8 cellular contexts compared by ENCODE assay signal in the genomic region with DNA sequence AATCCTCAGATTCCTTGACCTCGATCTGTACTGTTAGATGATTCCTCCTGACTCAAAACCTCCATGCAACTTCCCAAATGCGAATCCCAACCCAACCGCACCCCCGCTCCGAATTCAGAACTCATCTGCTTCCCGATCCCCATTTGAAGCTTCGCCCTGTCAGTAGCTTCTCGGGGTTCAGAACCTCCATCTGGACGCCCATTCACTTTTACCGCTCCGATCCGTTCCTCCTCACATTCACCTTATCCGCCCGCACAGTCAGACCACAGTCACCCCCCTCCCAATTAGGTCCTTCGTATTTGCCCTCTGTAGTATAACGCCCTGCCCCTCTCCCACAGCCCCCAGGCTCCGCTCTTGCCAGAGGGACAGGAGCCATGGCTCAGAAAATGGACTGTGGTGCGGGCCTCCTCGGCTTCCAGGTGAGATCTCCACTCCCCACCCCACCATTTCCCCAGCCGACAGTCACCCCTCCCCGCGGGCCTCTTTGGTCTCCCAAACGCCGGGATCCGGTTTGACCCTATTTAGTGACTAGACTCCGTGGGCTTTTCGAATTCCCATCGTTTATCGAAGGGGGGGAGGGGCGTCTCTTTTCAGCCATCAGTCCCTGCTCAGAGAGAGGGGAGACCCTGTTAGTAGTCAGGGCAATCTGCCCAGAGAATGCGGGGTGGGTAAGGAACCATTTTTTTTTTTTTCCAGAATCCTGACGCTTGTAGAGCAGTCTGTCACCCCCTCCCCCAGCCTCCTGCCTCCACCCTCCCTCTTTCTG. TPM values are rescaled to one million over a fixed set of nuclear protein-coding genes. Genes with fewer than 3 reads are reported as not detected.
DNase-seq lines count a peak whose midpoint lies in the region; ATAC-seq and TF ChIP-seq lines count a peak whose summit lies in the region.

No MANE protein-coding gene starts in this region.

- peaks cover 4% of the 10 kb centered on the region for H3K27me3 Mint-ChIP-seq in activated T-cell treated with anti-CD3 and anti-CD28 coated beads, Interleukin-2, amount 50 U/mL, for 72 hours (ENCODE audit: low read depth)
- H3K27me3 Mint-ChIP-seq in osteocyte (ENCODE audit: unreplicated experiment), result no peaks in the 10 kb centered on the region

- TF ChIP-seq CTCF in osteocyte (IDR thresholded peaks at IDR 0.05) (no peak), GM13976 (IDR thresholded peaks at IDR 0.05; ENCODE audit: borderline replicate concordance, control extremely low read depth, extremely low read depth, insufficient read depth, missing control alignments) (no peak)

- H3K9me3 Mint-ChIP-seq in activated T-cell treated with anti-CD3 and anti-CD28 coated beads, Interleukin-2, amount 50 U/mL, for 72 hours, result no peaks in the 10 kb centered on the region
- H3K9me3 Mint-ChIP-seq in osteocyte (ENCODE audit: unreplicated experiment), result no peaks in the 10 kb centered on the region

- peaks cover 2 to 4% of the 10 kb centered on the region in 2 donors for H3K36me3 Mint-ChIP-seq in activated T-cell treated with anti-CD3 and anti-CD28 coated beads, Interleukin-2, amount 50 U/mL, for 72 hours (ENCODE audit: insufficient read depth in 2 of 2)
- H3K36me3 Mint-ChIP-seq in osteocyte (ENCODE audit: unreplicated experiment), result peaks cover 21% of the 10 kb centered on the region

- in situ Hi-C loops in GM13976 (cut with MboI; ENCODE audit: low sequenced_read_pairs, unreplicated experiment), result no loop called here

- peak overlapping the region; percentile 75 for H3K27ac Mint-ChIP-seq in activated T-cell treated with anti-CD3 and anti-CD28 coated beads, Interleukin-2, amount 50 U/mL, for 72 hours
- H3K27ac Mint-ChIP-seq in osteocyte (ENCODE audit: unreplicated experiment), result peak overlapping the region; percentile 88

- peak overlapping the region; percentile 92 for H3K4me3 Mint-ChIP-seq in activated T-cell treated with anti-CD3 and anti-CD28 coated beads, Interleukin-2, amount 50 U/mL, for 72 hours
- peak overlapping the region; percentile 85 for H3K4me3 Mint-ChIP-seq in osteocyte (ENCODE audit: unreplicated experiment)

- peaks cover 16% of the 10 kb centered on the region for H3K4me1 Mint-ChIP-seq in activated T-cell treated with anti-CD3 and anti-CD28 coated beads, Interleukin-2, amount 50 U/mL, for 72 hours (ENCODE audit: low read depth)
- peaks cover 45% of the 10 kb centered on the region for H3K4me1 Mint-ChIP-seq in osteocyte (ENCODE audit: unreplicated experiment)

- ATAC-seq in activated T-cell treated with anti-CD3 and anti-CD28 coated beads, Interleukin-2, amount 50 U/mL, for 72 hours (replicated peaks in 1 of 2), result no peak
- ATAC-seq in GM21737 (IDR thresholded peaks at IDR 0.05; ENCODE audit: unreplicated experiment), result no peak

- DNase-seq in D341Med (ENCODE audit: low spot score) (peak; percentile 33), NAMALWA (ENCODE audit: low spot score) (peak; percentile 22), globus pallidus (ENCODE audit: low spot score) (peak; percentile 13), osteocyte (ENCODE audit: extremely low spot score, unreplicated experiment) (no peak), cortex of kidney (lab: John Stamatoyannopoulos, UW) (no peak), GM13976 (ENCODE audit: low spot score) (no peak)
- DNase-seq in activated T-cell treated with anti-CD3 and anti-CD28 coated beads, Interleukin-2, amount 50 U/mL, for 72 hours, result peak in 1 of 2 donors; percentile 4

RNA-seq across cellular contexts. Expression of a gene that starts 0.7 kb away (rescaled TPM):
- total RNA-seq in activated T-cell treated with anti-CD3 and anti-CD28 coated beads, Interleukin-2, amount 50 U/mL, for 72 hours, result 10 to 100 TPM; 34.8 to 48.9 TPM
- total RNA-seq in osteocyte, result 396 and 401 TPM in 2 replicates

Comparison
In these comparisons a context has a peak if more than half of its experiments do, and no peak if none do; other contexts are left out.
1. DNase-seq: peak in D341Med (single experiment), NAMALWA (single experiment) and globus pallidus (single experiment); none in osteocyte (single experiment), cortex of kidney (single experiment) and GM13976 (single experiment).